Comparison of ENCODE assay signal across 10 cellular contexts in genomic region chr16:89431158-89431584, GRCh38.
DNase-seq lines count a peak whose midpoint lies in the region; ATAC-seq and TF ChIP-seq lines count a peak whose summit lies in the region.
"Had no signal": no experiment of that assay in that cellular context is flagged by ENCODE, and none has a peak within 500 bp of the region (broad histone marks: within the 10 kb centered on the region; RNA-seq: fewer than 3 reads in every experiment).

No MANE protein-coding gene starts in this region.

- H3K9ac ChIP-seq in mucosa of rectum (ENCODE audit: low read depth in 1 of 2, low read length in 2 of 2) = peak overlapping the region in 1 of 2 donors; percentile 19

- H3K9me3 ChIP-seq in mucosa of rectum (ENCODE audit: control insufficient read depth in 2 of 2, low read length in 2 of 2) = no peaks in the 10 kb centered on the region
- H3K9me3 ChIP-seq: thoracic aorta had no signal

- H3K36me3 ChIP-seq in mucosa of rectum (ENCODE audit: control insufficient read depth in 2 of 2, insufficient read depth in 2 of 2, low read length in 2 of 2) = peaks cover 0 to 5% of the 10 kb centered on the region in 2 donors
- H3K36me3 ChIP-seq: thoracic aorta had no signal

- H3K27me3 ChIP-seq in mucosa of rectum (ENCODE audit: control insufficient read depth in 2 of 2, insufficient read depth in 2 of 2, low read length in 2 of 2) = no peaks in the 10 kb centered on the region

- ATAC-seq in HG03442 (IDR thresholded peaks at IDR 0.05; ENCODE audit: unreplicated experiment) (no peak), GM19328 (IDR thresholded peaks at IDR 0.05; ENCODE audit: unreplicated experiment) (no peak)

- no peak overlapping the region; the same call in 1 of the 2 replicates for H3K4me3 ChIP-seq in HFF-Myc (replicated peaks; ENCODE audit: low read depth, low read length)
- H3K4me3 ChIP-seq in mucosa of rectum (ENCODE audit: low read length in 2 of 2) = peak overlapping the region; percentile 13 to 48
- H3K4me3 ChIP-seq: thoracic aorta had no signal

- H3K27ac ChIP-seq in epithelial cell of prostate (peak overlapping the region; percentile 6), mucosa of rectum (ENCODE audit: low read depth in 2 of 2, low read length in 2 of 2) (peak overlapping the region; percentile 27 to 29)
- H3K27ac ChIP-seq: thoracic aorta had no signal

- no peak for TF ChIP-seq CTCF in HFF-Myc (IDR thresholded peaks at IDR 0.05; ENCODE audit: low read depth, low read length, missing control alignments)

- peaks cover 25 to 31% of the 10 kb centered on the region in 2 donors for H3K4me1 ChIP-seq in mucosa of rectum (ENCODE audit: control insufficient read depth in 2 of 2, insufficient read depth in 2 of 2, low read length in 2 of 2)

- DNase-seq in AG20443 (ENCODE audit: low spot score) = peak; percentile 95
- DNase-seq in HFF-Myc (ENCODE audit: extremely low read depth, low read depth) = peak; percentile 71
- no peak for DNase-seq in epithelial cell of prostate (ENCODE audit: low read depth, low spot score)
- no peak for DNase-seq in GDM1 (lab: John Stamatoyannopoulos, UW)
- DNase-seq in ecto neural progenitor cell (ENCODE audit: low spot score) = no peak
- DNase-seq: NCI-H1105 had no signal

Comparison
In these comparisons a context has a peak if more than half of its experiments do, and no peak if none do; other contexts are left out.
1. DNase-seq: peak in AG20443 (single experiment) and HFF-Myc (single experiment); none in epithelial cell of prostate (single experiment), GDM1 (single experiment) and ecto neural progenitor cell (single experiment).